Comparison of ENCODE assay signal across 7 cellular contexts in genomic region chr11:34094900-34095299, GRCh38. TPM values are rescaled to one million over a fixed set of nuclear protein-coding genes. Genes with fewer than 3 reads are reported as not detected.
DNase-seq lines count a peak whose midpoint lies in the region; ATAC-seq, FAIRE-seq and TF ChIP-seq lines count a peak whose summit lies in the region.
"Not testable (repeated sequence)": the region's sequence is repeated elsewhere in the genome, so short reads cannot be mapped to it uniquely, and the experiment has no call there.

No MANE protein-coding gene starts in this region.

- H3K27me3 Mint-ChIP-seq in activated CD4-positive, alpha-beta memory T cell treated with anti-CD3 and anti-CD28 coated beads for 36 hours; activated T-cell treated with anti-CD3 and anti-CD28 coated beads, Interleukin-2, amount 50 U/mL, for 72 hours (ENCODE audit: low read depth); astrocyte (ENCODE audit: low read depth, unreplicated experiment); stimulated activated naive B cell treated with anti-CD40 and anti-IgM and Interleukin-4, amounts not matched to agents 10 μg/mL and 1 μg/mL and 100 μg/mL, for 72 hours: not testable (repeated sequence)

- H3K27ac Mint-ChIP-seq in activated CD4-positive, alpha-beta memory T cell treated with anti-CD3 and anti-CD28 coated beads for 36 hours, result peak overlapping the region; percentile 56
- peak overlapping the region; percentile 88 for H3K27ac Mint-ChIP-seq in activated T-cell treated with anti-CD3 and anti-CD28 coated beads, Interleukin-2, amount 50 U/mL, for 72 hours
- peak overlapping the region; percentile 72 for H3K27ac Mint-ChIP-seq in astrocyte (ENCODE audit: unreplicated experiment)
- H3K27ac Mint-ChIP-seq in stimulated activated naive B cell treated with anti-CD40 and anti-IgM and Interleukin-4, amounts not matched to agents 10 μg/mL and 1 μg/mL and 100 μg/mL, for 72 hours, result peak overlapping the region; percentile 84

- not testable (repeated sequence) for TF ChIP-seq EP300 in HepG2 (IDR thresholded peaks at IDR 0.05; ENCODE audit: low read depth in 2 of 2, low read length in 2 of 2); HepG2 (CRISPR knock-in tag; IDR thresholded peaks at IDR 0.05; ENCODE audit: borderline replicate concordance)

- in situ Hi-C loops in GM23248 (cut with MboI); HepG2 (cut with HindIII; ENCODE audit: extremely low pct_ligation_motif_present, low pct_unique_long_range_greater_than_20kb): not testable (repeated sequence)

- H3K36me3 Mint-ChIP-seq in activated CD4-positive, alpha-beta memory T cell treated with anti-CD3 and anti-CD28 coated beads for 36 hours, result peaks cover 51% of the 10 kb centered on the region
- H3K36me3 Mint-ChIP-seq in activated T-cell treated with anti-CD3 and anti-CD28 coated beads, Interleukin-2, amount 50 U/mL, for 72 hours (ENCODE audit: insufficient read depth in 2 of 2), result peaks cover 9 to 42% of the 10 kb centered on the region in 2 donors
- peaks cover 19% of the 10 kb centered on the region for H3K36me3 Mint-ChIP-seq in astrocyte (ENCODE audit: low read depth, unreplicated experiment)
- peaks cover 22 to 41% of the 10 kb centered on the region in 2 donors for H3K36me3 Mint-ChIP-seq in stimulated activated naive B cell treated with anti-CD40 and anti-IgM and Interleukin-4, amounts not matched to agents 10 μg/mL and 1 μg/mL and 100 μg/mL, for 72 hours

- H3F3A ChIP-seq in GM23248 (ENCODE audit: insufficient read depth), result peaks cover 57% of the 10 kb centered on the region

- peaks cover 98% of the 10 kb centered on the region for H3K36me3 ChIP-seq in GM23248 (ENCODE audit: low read depth)
- H3K36me3 ChIP-seq in SK-N-MC (ENCODE audit: insufficient read depth, low read length), result peaks cover 100% of the 10 kb centered on the region
- peaks cover 93% of the 10 kb centered on the region for H3K36me3 ChIP-seq in astrocyte (ENCODE audit: insufficient read depth, low read length)
- H3K36me3 ChIP-seq in HepG2 (replicated peaks in 1 of 2; ENCODE audit: control insufficient read depth in 1 of 2, insufficient read depth in 2 of 2, low read length in 2 of 2), result peaks cover 30 to 97% of the 10 kb centered on the region in 2 experiments

- CTCF ChIA-PET in activated CD4-positive, alpha-beta memory T cell treated with anti-CD3 and anti-CD28 coated beads for 36 hours (lab: Charles Lee), result interaction anchor here (1.5 kb wide), 1 partner anchor 10 kb away, joined by 5 read pairs; the partner anchor contains the start of gene NAT10
- CTCF ChIA-PET in HepG2 (lab: Yijun Ruan, JAX; ENCODE audit: low intra/inter-chr PET ratio, low total read pairs), result not testable (repeated sequence)

- not testable (repeated sequence) for H3K9me3 Mint-ChIP-seq in activated CD4-positive, alpha-beta memory T cell treated with anti-CD3 and anti-CD28 coated beads for 36 hours; activated T-cell treated with anti-CD3 and anti-CD28 coated beads, Interleukin-2, amount 50 U/mL, for 72 hours; astrocyte (ENCODE audit: unreplicated experiment); stimulated activated naive B cell treated with anti-CD40 and anti-IgM and Interleukin-4, amounts not matched to agents 10 μg/mL and 1 μg/mL and 100 μg/mL, for 72 hours

- intact Hi-C loops in activated CD4-positive, alpha-beta memory T cell treated with anti-CD3 and anti-CD28 coated beads for 36 hours (cut with micrococcal nuclease); HepG2 (cut with micrococcal nuclease; ENCODE audit: unreplicated experiment): not testable (repeated sequence)

- BruUV-seq in HepG2 (replicated peaks; lab: Mats Ljungman, UMichigan), result not testable (repeated sequence)

- H3K9ac ChIP-seq in GM23248, result peak overlapping the region; percentile 1; the same call in 1 of the 2 replicates
- H3K9ac ChIP-seq in SK-N-MC (ENCODE audit: insufficient read length); astrocyte (ENCODE audit: low read length); HepG2 (ENCODE audit: insufficient read depth, low read depth, low read length): not testable (repeated sequence)

- not testable (repeated sequence) for H3K9me3 ChIP-seq in GM23248 (ENCODE audit: low read depth); SK-N-MC (ENCODE audit: low read depth, low read length); astrocyte (ENCODE audit: insufficient read depth, low read depth, low read length); HepG2 (ENCODE audit: low read length)

- not testable (repeated sequence) for H2AFZ ChIP-seq in GM23248; astrocyte (ENCODE audit: low read depth, low read length); HepG2 (ENCODE audit: low read length)

- H3K9me2 ChIP-seq in GM23248 (ENCODE audit: insufficient read depth), result not testable (repeated sequence)

- DNase-seq in GM23248; SK-N-MC (ENCODE audit: low read depth, low spot score); activated CD4-positive, alpha-beta memory T cell treated with anti-CD3 and anti-CD28 coated beads for 36 hours; activated T-cell treated with anti-CD3 and anti-CD28 coated beads, Interleukin-2, amount 50 U/mL, for 72 hours; astrocyte (ENCODE audit: low read depth); HepG2 (ENCODE audit: low spot score); stimulated activated naive B cell treated with anti-CD40 and anti-IgM and Interleukin-4, amounts not matched to agents 10 μg/mL and 1 μg/mL and 100 μg/mL, for 72 hours: not testable (repeated sequence)

- WGBS in GM23248 (ENCODE audit: low coverage in 1 of 2, low lambda C conversion rate in 2 of 2, missing lambda C conversion rate in 2 of 2), 2 experiments, result 94 to 98% methylated on average over 2 of the region's 2 CpGs
- 96% methylated on average over 2 of the region's 2 CpGs for WGBS in HepG2 (ENCODE audit: low lambda C conversion rate)

- H3K27me3 ChIP-seq in GM23248 (replicated peaks; ENCODE audit: insufficient read depth); astrocyte (ENCODE audit: insufficient read depth, low read length); HepG2 (ENCODE audit: control insufficient read depth in 1 of 2, insufficient read depth in 2 of 2, low read length in 2 of 2): not testable (repeated sequence)

- POLR2A ChIA-PET in activated CD4-positive, alpha-beta memory T cell treated with anti-CD3 and anti-CD28 coated beads for 36 hours (lab: Charles Lee), result interaction anchor here (0.6 to 1.2 kb wide), 4 partner anchors 8 to 12 kb away, joined by 3 to 7 read pairs (median 3); partner anchors contain the start of gene NAT10
- POLR2A ChIA-PET in HepG2 (lab: Yijun Ruan, JAX), result interaction anchor here (0.9 kb wide), 1 partner anchor 11 kb away, joined by 3 read pairs; no protein-coding TSS in a partner anchor

- not testable (repeated sequence) for H4K20me1 ChIP-seq in GM23248 (ENCODE audit: insufficient read depth); HepG2 (ENCODE audit: insufficient read depth, low read length)
- peaks cover 45% of the 10 kb centered on the region for H4K20me1 ChIP-seq in astrocyte (ENCODE audit: insufficient read depth, low read length)

- not testable (repeated sequence) for TF ChIP-seq RAD21 in HepG2 (CRISPR knock-in tag; IDR thresholded peaks at IDR 0.05)

- H3K4me3 ChIP-seq in GM23248; SK-N-MC; astrocyte (ENCODE audit: insufficient read depth, low read depth, low read length); HepG2 (replicated peaks in 1 of 3; ENCODE audit: insufficient read depth in 1 of 3, low read depth in 2 of 3, low read length in 3 of 3): not testable (repeated sequence)

- TF ChIP-seq CTCF in astrocyte (IDR thresholded peaks at IDR 0.05; ENCODE audit: insufficient read depth, low read depth, low read length); HepG2 (CRISPR knock-in tag; IDR thresholded peaks at IDR 0.05): not testable (repeated sequence)

- H3K4me3 Mint-ChIP-seq in activated CD4-positive, alpha-beta memory T cell treated with anti-CD3 and anti-CD28 coated beads for 36 hours; activated T-cell treated with anti-CD3 and anti-CD28 coated beads, Interleukin-2, amount 50 U/mL, for 72 hours; astrocyte (ENCODE audit: unreplicated experiment); stimulated activated naive B cell treated with anti-CD40 and anti-IgM and Interleukin-4, amounts not matched to agents 10 μg/mL and 1 μg/mL and 100 μg/mL, for 72 hours: not testable (repeated sequence)

- ATAC-seq in activated T-cell treated with anti-CD3 and anti-CD28 coated beads, Interleukin-2, amount 50 U/mL, for 72 hours (replicated peaks in 1 of 2); HepG2; stimulated activated naive B cell treated with anti-CD40 and anti-IgM and Interleukin-4, amounts not matched to agents 10 μg/mL and 1 μg/mL and 100 μg/mL, for 72 hours (replicated peaks): not testable (repeated sequence)

- not testable (repeated sequence) for H3K4me2 ChIP-seq in GM23248 (ENCODE audit: unreplicated experiment); astrocyte (ENCODE audit: low read length); HepG2 (ENCODE audit: low read depth, low read length)

- not testable (repeated sequence) for H3K4me1 Mint-ChIP-seq in activated CD4-positive, alpha-beta memory T cell treated with anti-CD3 and anti-CD28 coated beads for 36 hours (ENCODE audit: low read depth); activated T-cell treated with anti-CD3 and anti-CD28 coated beads, Interleukin-2, amount 50 U/mL, for 72 hours (ENCODE audit: low read depth); astrocyte (ENCODE audit: low read depth, unreplicated experiment); stimulated activated naive B cell treated with anti-CD40 and anti-IgM and Interleukin-4, amounts not matched to agents 10 μg/mL and 1 μg/mL and 100 μg/mL, for 72 hours

- H3K27ac ChIP-seq in GM23248; astrocyte (ENCODE audit: low read depth, low read length); HepG2 (ENCODE audit: extremely low read length, insufficient read depth, low read length): not testable (repeated sequence)
- H3K27ac ChIP-seq in SK-N-MC, result 0 out of 2 replicates have a peak overlapping the region, but pooled peaks have one; percentile 52

- not testable (repeated sequence) for H3K4me1 ChIP-seq in GM23248 (ENCODE audit: insufficient read depth); astrocyte (ENCODE audit: insufficient read depth, low read length); HepG2 (ENCODE audit: insufficient read depth, low read length)

- peaks cover 82% of the 10 kb centered on the region for H3K79me2 ChIP-seq in GM23248 (ENCODE audit: insufficient read depth)
- peaks cover 55% of the 10 kb centered on the region for H3K79me2 ChIP-seq in astrocyte (ENCODE audit: insufficient read depth, low read length)
- not testable (repeated sequence) for H3K79me2 ChIP-seq in HepG2 (ENCODE audit: insufficient read depth, low read length)

- FAIRE-seq in astrocyte (lab: Jason Lieb, UNC); HepG2 (lab: Jason Lieb, UNC): not testable (repeated sequence)

- TF ChIP-seq POLR2A in HepG2 (IDR thresholded peaks at IDR 0.05; ENCODE audit: insufficient read depth in 1 of 2, low read depth in 2 of 2, low read length in 2 of 2), result not testable (repeated sequence)

RNA-seq across cellular contexts. Expression of gene NAT10, which starts 10.5 kb away (rescaled TPM):
- total RNA-seq in GM23248 (2014; rRNA removed; shearing (Covaris generic)), result 21.4 and 34.3 TPM in 2 replicates
- 24.0 and 27.5 TPM in 2 replicates for polyA plus RNA-seq in GM23248 (2016; fragmentation: Nextera tagmentation; extraction: Ambion mirVana)
- 10 to 100 TPM; 84.7 to 87.6 TPM for total RNA-seq in activated CD4-positive, alpha-beta memory T cell treated with anti-CD3 and anti-CD28 coated beads for 36 hours
- 10 to 100 TPM; 64.4 to 77.0 TPM for total RNA-seq in activated T-cell treated with anti-CD3 and anti-CD28 coated beads, Interleukin-2, amount 50 U/mL, for 72 hours
- total RNA-seq in astrocyte, result 31.9 and 32.2 TPM in 2 replicates
- total RNA-seq in HepG2 (2016; rRNA removed; fragmentation: Illumina TruSeq; extraction: Trizol), result 51.9 and 68.5 TPM in 2 replicates
- 11.7 and 14.5 TPM in 2 replicates for total RNA-seq in HepG2 (2016; cell fraction: cytosol; rRNA removed; fragmentation: Illumina TruSeq; extraction: Trizol; ENCODE audit: low read depth)
- total RNA-seq in HepG2 (2016; cell fraction: insoluble cytoplasmic fraction; rRNA removed; fragmentation: Illumina TruSeq; extraction: Trizol), result 51.3 and 65.0 TPM in 2 replicates
- total RNA-seq in HepG2 (2016; cell fraction: membrane; rRNA removed; fragmentation: Illumina TruSeq; extraction: Trizol), result 23.4 and 24.4 TPM in 2 replicates
- total RNA-seq in HepG2 (2016; cell fraction: nucleus; rRNA removed; fragmentation: Illumina TruSeq; extraction: Trizol), result 52.2 and 52.3 TPM in 2 replicates
- 33.9 TPM in 2 replicates for polyA plus RNA-seq in HepG2 (2011; rRNA removed)
- 22.9 and 27.5 TPM in 2 replicates for polyA plus RNA-seq in HepG2 (2011; cell fraction: cytosol; rRNA removed)
- 49.7 and 54.1 TPM in 2 replicates for polyA plus RNA-seq in HepG2 (2011; cell fraction: nucleus; rRNA removed)
- 26.7 and 33.0 TPM in 2 replicates for polyA plus RNA-seq in HepG2 (2012)
- 5.2 and 5.6 TPM in 2 replicates for polyA plus RNA-seq in HepG2 (2016; cell fraction: cytosol; fragmentation: Illumina TruSeq; extraction: Trizol; ENCODE audit: low read depth)
- 56.8 and 61.8 TPM in 2 replicates for polyA plus RNA-seq in HepG2 (2016; cell fraction: insoluble cytoplasmic fraction; fragmentation: Illumina TruSeq; extraction: Trizol; ENCODE audit: low read depth)
- polyA plus RNA-seq in HepG2 (2016; cell fraction: membrane; fragmentation: Illumina TruSeq; extraction: Trizol; ENCODE audit: low read depth), result 12.1 and 13.5 TPM in 2 replicates
- polyA plus RNA-seq in HepG2 (2016; cell fraction: nucleus; fragmentation: Illumina TruSeq; extraction: Trizol; ENCODE audit: insufficient read depth, low read depth), result 73.3 and 79.4 TPM in 2 replicates
- polyA minus RNA-seq in HepG2 (2011; rRNA and poly(A)+ RNA removed; ENCODE audit: low replicate concordance), result 94.6 and 150 TPM in 2 replicates
- 36.1 and 49.2 TPM in 2 replicates for polyA minus RNA-seq in HepG2 (2011; cell fraction: cytosol; rRNA and poly(A)+ RNA removed)
- 60.5 and 63.5 TPM in 2 replicates for polyA minus RNA-seq in HepG2 (2011; cell fraction: nucleus; rRNA and poly(A)+ RNA removed)

RNA-seq across cellular contexts. Expression of gene CAPRIN1, which starts 43.4 kb away (rescaled TPM):
- 176 and 181 TPM in 2 replicates for total RNA-seq in GM23248 (2014; rRNA removed; shearing (Covaris generic))
- polyA plus RNA-seq in GM23248 (2016; fragmentation: Nextera tagmentation; extraction: Ambion mirVana), result 127 TPM in 2 replicates
- 100 to 1,000 TPM; 261 to 264 TPM for total RNA-seq in activated CD4-positive, alpha-beta memory T cell treated with anti-CD3 and anti-CD28 coated beads for 36 hours
- total RNA-seq in activated T-cell treated with anti-CD3 and anti-CD28 coated beads, Interleukin-2, amount 50 U/mL, for 72 hours, result 100 to 1,000 TPM; 170 to 190 TPM
- 294 and 309 TPM in 2 replicates for total RNA-seq in astrocyte
- total RNA-seq in HepG2 (2016; rRNA removed; fragmentation: Illumina TruSeq; extraction: Trizol), result 162 and 284 TPM in 2 replicates
- 44.8 and 58.6 TPM in 2 replicates for total RNA-seq in HepG2 (2016; cell fraction: cytosol; rRNA removed; fragmentation: Illumina TruSeq; extraction: Trizol; ENCODE audit: low read depth)
- 162 and 279 TPM in 2 replicates for total RNA-seq in HepG2 (2016; cell fraction: insoluble cytoplasmic fraction; rRNA removed; fragmentation: Illumina TruSeq; extraction: Trizol)
- total RNA-seq in HepG2 (2016; cell fraction: membrane; rRNA removed; fragmentation: Illumina TruSeq; extraction: Trizol), result 104 and 119 TPM in 2 replicates
- 189 and 204 TPM in 2 replicates for total RNA-seq in HepG2 (2016; cell fraction: nucleus; rRNA removed; fragmentation: Illumina TruSeq; extraction: Trizol)
- 94.9 and 114 TPM in 2 replicates for polyA plus RNA-seq in HepG2 (2011; rRNA removed)
- polyA plus RNA-seq in HepG2 (2011; cell fraction: cytosol; rRNA removed), result 74.4 and 98.8 TPM in 2 replicates
- polyA plus RNA-seq in HepG2 (2011; cell fraction: nucleus; rRNA removed), result 51.0 and 58.1 TPM in 2 replicates
- polyA plus RNA-seq in HepG2 (2012), result 80.9 and 114 TPM in 2 replicates
- 16.0 and 18.8 TPM in 2 replicates for polyA plus RNA-seq in HepG2 (2016; cell fraction: cytosol; fragmentation: Illumina TruSeq; extraction: Trizol; ENCODE audit: low read depth)
- 277 and 286 TPM in 2 replicates for polyA plus RNA-seq in HepG2 (2016; cell fraction: insoluble cytoplasmic fraction; fragmentation: Illumina TruSeq; extraction: Trizol; ENCODE audit: low read depth)
- polyA plus RNA-seq in HepG2 (2016; cell fraction: membrane; fragmentation: Illumina TruSeq; extraction: Trizol; ENCODE audit: low read depth), result 61.3 and 64.2 TPM in 2 replicates
- polyA plus RNA-seq in HepG2 (2016; cell fraction: nucleus; fragmentation: Illumina TruSeq; extraction: Trizol; ENCODE audit: insufficient read depth, low read depth), result 144 and 159 TPM in 2 replicates
- 229 and 694 TPM in 2 replicates for polyA minus RNA-seq in HepG2 (2011; rRNA and poly(A)+ RNA removed; ENCODE audit: low replicate concordance)
- polyA minus RNA-seq in HepG2 (2011; cell fraction: cytosol; rRNA and poly(A)+ RNA removed), result 122 and 129 TPM in 2 replicates
- 193 and 204 TPM in 2 replicates for polyA minus RNA-seq in HepG2 (2011; cell fraction: nucleus; rRNA and poly(A)+ RNA removed)
